In genomic region chr20:3751664-3752385, GRCh38 we compare ENCODE assay signal across 9 cellular contexts. TPM values are rescaled to one million over a fixed set of nuclear protein-coding genes. Genes with fewer than 3 reads are reported as not detected.
DNase-seq lines count a peak whose midpoint lies in the region; ATAC-seq and TF ChIP-seq lines count a peak whose summit lies in the region.
"Had no signal": no experiment of that assay in that cellular context is flagged by ENCODE, and none has a peak within 500 bp of the region (broad histone marks: within the 10 kb centered on the region; RNA-seq: fewer than 3 reads in every experiment).

No MANE protein-coding gene starts in this region.

- DNase-seq in H9 (peak; percentile 95), ecto neural progenitor cell (ENCODE audit: low spot score) (peak; percentile 75)
- peak; percentile 61 for DNase-seq in stimulated activated naive CD4-positive, alpha-beta T cell treated with Interleukin-2 at 50 U/mL for 16 hours (lab: John Stamatoyannopoulos, UW)

- no peak overlapping the region for H2AFZ ChIP-seq in H9 (ENCODE audit: low read length)

- H2BK12ac ChIP-seq in H9 (ENCODE audit: insufficient read length, low read depth, low read length): no peak overlapping the region

- H3K18ac ChIP-seq in H9 (ENCODE audit: insufficient read length, low read depth, low read length): no peak overlapping the region

- no peak overlapping the region for H3K23ac ChIP-seq in H9 (ENCODE audit: insufficient read length, low read depth, low read length)

- H3K27me3 Mint-ChIP-seq in H9 (ENCODE audit: low read depth): peaks cover 47% of the 10 kb centered on the region

- WGBS in H9 (ENCODE audit: extremely low coverage, insufficient read length, low lambda C conversion rate): no CpG with 5 or more reads among the region's 96 CpGs

- H3K36me3 Mint-ChIP-seq in H9 (ENCODE audit: insufficient read depth in 1 of 3, low read depth in 3 of 3): peaks cover 6 to 21% (median 14%) of the 10 kb centered on the region in 3 experiments; a peak in 6 of 7 replicates

- H3K27me3 ChIP-seq in H9 (ENCODE audit: insufficient read depth, low read length) (peaks cover 13% of the 10 kb centered on the region), mononuclear cell (ENCODE audit: insufficient read depth, low read length) (no peaks in the 10 kb centered on the region)

- no peak overlapping the region for H3K14ac ChIP-seq in H9 (ENCODE audit: insufficient read depth, low read length)

- H3K4me3 ChIP-seq in mononuclear cell (ENCODE audit: low read length): peak overlapping the region; percentile 28

- no peak overlapping the region for H3K27ac ChIP-seq in H9 (ENCODE audit: insufficient read length, low read depth, low read length)

- no peak for TF ChIP-seq CTCF in H9 (conservative IDR thresholded peaks at IDR 0.05)

- H2BK120ac ChIP-seq in H9 (ENCODE audit: low read depth, low read length, poor library complexity, severe bottlenecking): no peak overlapping the region

- H3K79me1 ChIP-seq in H9 (ENCODE audit: insufficient read depth, low read depth, low read length, poor library complexity, severe bottlenecking): no peaks in the 10 kb centered on the region

- H3T11ph ChIP-seq in H9 (ENCODE audit: low read length): no peak overlapping the region

- H3K79me2 ChIP-seq in H9 (ENCODE audit: insufficient read depth, low read length): no peaks in the 10 kb centered on the region

- H4K20me1 ChIP-seq in H9 (ENCODE audit: control insufficient read depth, insufficient read depth, insufficient read length): no peaks in the 10 kb centered on the region

- H2AK5ac ChIP-seq in H9 (ENCODE audit: insufficient read length, low read length): no peak overlapping the region

- no peak overlapping the region for H3K27ac Mint-ChIP-seq in H9

- no peak overlapping the region for H4K5ac ChIP-seq in H9 (ENCODE audit: insufficient read length, low read depth, low read length)

- H3K4me1 Mint-ChIP-seq in H9: peaks cover 7 to 14% of the 10 kb centered on the region in 2 experiments; a peak in 3 of 4 replicates

- H4K8ac ChIP-seq in H9 (replicated peaks; ENCODE audit: insufficient read length, low read depth, low read length): no peak overlapping the region

- peak; percentile 25 to 68 for ATAC-seq in activated CD4-positive, CD25-positive, alpha-beta regulatory T cell treated with anti-CD3 and anti-CD28 coated beads, Interleukin-2, amount 50 U/mL, for 24 hours
- ATAC-seq in HG02588 (IDR thresholded peaks at IDR 0.05; ENCODE audit: unreplicated experiment): no peak
- ATAC-seq in GM19351 (IDR thresholded peaks at IDR 0.05; ENCODE audit: unreplicated experiment): no peak
- no peak for ATAC-seq in GM21423 (IDR thresholded peaks at IDR 0.05; ENCODE audit: unreplicated experiment)

- H3K4me1 ChIP-seq in H9 (ENCODE audit: insufficient read depth, low read length): peaks cover 2% of the 10 kb centered on the region; the same call in 1 of the 2 replicates
- H3K4me1 ChIP-seq in mononuclear cell (ENCODE audit: insufficient read depth, low read length): peaks cover 19% of the 10 kb centered on the region

- no peak overlapping the region for H2BK5ac ChIP-seq in H9 (ENCODE audit: insufficient read length, low read length)

- H3K4me2 ChIP-seq in H9 (ENCODE audit: insufficient read depth, insufficient read length, low read length): peak overlapping the region; percentile 50

- no peak overlapping the region for H3K56ac ChIP-seq in H9 (ENCODE audit: insufficient read length, low read depth, low read length)

- H4K91ac ChIP-seq in H9 (ENCODE audit: insufficient read length, low read depth, low read length): no peak overlapping the region

- H2BK15ac ChIP-seq in H9 (ENCODE audit: low read depth, low read length): no peak overlapping the region

- no peak overlapping the region for H3K4ac ChIP-seq in H9 (ENCODE audit: low read depth, low read length)

- peak overlapping the region; percentile 49 to 73 for H3K4me3 Mint-ChIP-seq in H9

- no peak overlapping the region for H3K9ac ChIP-seq in H9 (ENCODE audit: extremely low read depth, insufficient read length, low read length)

- peaks cover 19% of the 10 kb centered on the region for H3K23me2 ChIP-seq in H9 (ENCODE audit: insufficient read length, low read depth, low read length, poor library complexity, severe bottlenecking)

- H3K9me3 ChIP-seq in H9 (ENCODE audit: control insufficient read depth, low read depth, low read length): no peaks in the 10 kb centered on the region
- H3K9me3 ChIP-seq in mononuclear cell (ENCODE audit: low read depth, low read length): no peaks in the 10 kb centered on the region

- no peak overlapping the region for H2BK20ac ChIP-seq in H9 (ENCODE audit: low read depth, low read length, poor library complexity, severe bottlenecking)

- no peaks in the 10 kb centered on the region for H3K9me3 Mint-ChIP-seq in H9

RNA-seq across cellular contexts. Expression of gene ADISSP, which starts 15.7 kb away (rescaled TPM):
- total RNA-seq in H9 (2021) (79.2 and 80.9 TPM in 2 replicates), mononuclear cell (15.5 TPM)

RNA-seq across cellular contexts. Expression of gene HSPA12B, which starts 19.3 kb away (rescaled TPM):
- total RNA-seq in H9 (2021) (2.7 and 2.9 TPM in 2 replicates), mononuclear cell (not detected)

RNA-seq across cellular contexts. Expression of gene SPEF1, which starts 29.4 kb away (rescaled TPM):
- 0.22 and 0.24 TPM in 2 replicates for total RNA-seq in H9 (2021)
- total RNA-seq in mononuclear cell: not detected

RNA-seq across cellular contexts. Expression of gene CENPB, which starts 34.7 kb away (rescaled TPM):
- total RNA-seq in H9 (2021) (63.1 and 64.0 TPM in 2 replicates), mononuclear cell (45.5 TPM)

RNA-seq across cellular contexts. Expression of gene SIGLEC1, which starts 39.4 kb away (rescaled TPM):
- total RNA-seq in H9 (2021) (not detected in 2 replicates), mononuclear cell (0.73 TPM)
- total RNA-seq: dermis microvascular lymphatic vessel endothelial cell had no signal

Comparison
In these comparisons a context has a peak if more than half of its experiments do, and no peak if none do; other contexts are left out.
1. ATAC-seq: peak in activated CD4-positive, CD25-positive, alpha-beta regulatory T cell treated with anti-CD3 and anti-CD28 coated beads, Interleukin-2, amount 50 U/mL, for 24 hours (2 of 2); none in HG02588 (single experiment), GM19351 (single experiment) and GM21423 (single experiment).
2. Peak in every context shown above with its lines, with median percentiles within 50 percentile points of each other: DNase-seq.